In genomic region chr14:106000029-106000511, GRCh38 we compare ENCODE assay signal across 8 cellular contexts.
DNase-seq lines count a peak whose midpoint lies in the region; ATAC-seq and TF ChIP-seq lines count a peak whose summit lies in the region.
"Not testable (repeated sequence)": the region's sequence is repeated elsewhere in the genome, so short reads cannot be mapped to it uniquely, and the experiment has no call there.

No MANE protein-coding gene starts in this region.

- H3K9me3 Mint-ChIP-seq in CD4-positive, CD25-positive, alpha-beta regulatory T cell: not testable (repeated sequence)
- peaks cover 15% of the 10 kb centered on the region for H3K9me3 Mint-ChIP-seq in activated CD8-positive, alpha-beta T cell treated with anti-CD3 and anti-CD28 coated beads, Interleukin-2, amount 10 ng/mL, durations not matched to agents 7 days and 5 days (ENCODE audit: insufficient read depth)

- H3K9me3 ChIP-seq in CD4-positive, CD25-positive, alpha-beta regulatory T cell (ENCODE audit: control insufficient read depth in 2 of 2, low read length in 2 of 2): not testable (repeated sequence)

- H3K27me3 Mint-ChIP-seq in CD4-positive, CD25-positive, alpha-beta regulatory T cell; activated CD8-positive, alpha-beta T cell treated with anti-CD3 and anti-CD28 coated beads, Interleukin-2, amount 10 ng/mL, durations not matched to agents 7 days and 5 days (ENCODE audit: low read depth): not testable (repeated sequence)

- peaks cover 17 to 54% (median 25%) of the 10 kb centered on the region in 4 donors for H3K4me1 Mint-ChIP-seq in CD4-positive, CD25-positive, alpha-beta regulatory T cell
- H3K4me1 Mint-ChIP-seq in activated CD8-positive, alpha-beta T cell treated with anti-CD3 and anti-CD28 coated beads, Interleukin-2, amount 10 ng/mL, durations not matched to agents 7 days and 5 days (ENCODE audit: low read depth): peaks cover 61% of the 10 kb centered on the region

- H3K27me3 ChIP-seq in CD4-positive, CD25-positive, alpha-beta regulatory T cell (ENCODE audit: control insufficient read depth, insufficient read depth, low read length); brain microvascular endothelial cell (replicated peaks): not testable (repeated sequence)

- TF ChIP-seq CTCF in brain microvascular endothelial cell (IDR thresholded peaks at IDR 0.05; ENCODE audit: low read depth, low read length, missing control alignments): peak; percentile 9

- H3K4me3 ChIP-seq in CD4-positive, CD25-positive, alpha-beta regulatory T cell (ENCODE audit: low read depth, low read length); brain microvascular endothelial cell (ENCODE audit: low read depth, low read length): not testable (repeated sequence)

- DNase-seq in CD4-positive, CD25-positive, alpha-beta regulatory T cell: peak in 2 of 3 donors; percentile 9 to 33
- not testable (repeated sequence) for DNase-seq in activated CD8-positive, alpha-beta T cell treated with anti-CD3 and anti-CD28 coated beads, Interleukin-2, amount 10 ng/mL, durations not matched to agents 7 days and 5 days; brain microvascular endothelial cell
- peak; percentile 66 to 79 for DNase-seq in stimulated activated CD4-positive, alpha-beta T cell treated with anti-CD3 and anti-CD28 coated beads, Interleukin-4, amount 100 ng/mL, for 48 hours (ENCODE audit: low read depth in 2 of 2)

- CTCF ChIA-PET in activated CD8-positive, alpha-beta T cell treated with anti-CD3 and anti-CD28 coated beads, Interleukin-2, amount 10 ng/mL, durations not matched to agents 7 days and 5 days (lab: Charles Lee): interaction anchor here (1.0 to 2.9 kb wide), 2 partner anchors 11 to 26 kb away, joined by 4 to 25 read pairs; no protein-coding TSS in a partner anchor

- peak overlapping the region in 1 of 4 donors; percentile 51 for H3K4me3 Mint-ChIP-seq in CD4-positive, CD25-positive, alpha-beta regulatory T cell
- not testable (repeated sequence) for H3K4me3 Mint-ChIP-seq in activated CD8-positive, alpha-beta T cell treated with anti-CD3 and anti-CD28 coated beads, Interleukin-2, amount 10 ng/mL, durations not matched to agents 7 days and 5 days

- POLR2A ChIA-PET in activated CD8-positive, alpha-beta T cell treated with anti-CD3 and anti-CD28 coated beads, Interleukin-2, amount 10 ng/mL, durations not matched to agents 7 days and 5 days (lab: Charles Lee): not testable (repeated sequence)

- not testable (repeated sequence) for ATAC-seq in CD4-positive, CD25-positive, alpha-beta regulatory T cell (ENCODE audit: low read depth in 2 of 2); activated CD8-positive, alpha-beta T cell treated with anti-CD3 and anti-CD28 coated beads, Interleukin-2, amount 10 ng/mL, durations not matched to agents 7 days and 5 days
- ATAC-seq in GM18867 (IDR thresholded peaks at IDR 0.05; ENCODE audit: unreplicated experiment) (peak; percentile 46), GM21390 (IDR thresholded peaks at IDR 0.05; ENCODE audit: unreplicated experiment) (peak; percentile 67), HG02973 (IDR thresholded peaks at IDR 0.05; ENCODE audit: unreplicated experiment) (peak; percentile 41), HG03521 (IDR thresholded peaks at IDR 0.05; ENCODE audit: unreplicated experiment) (peak; percentile 29)

- peaks cover 24% of the 10 kb centered on the region for H3K4me1 ChIP-seq in CD4-positive, CD25-positive, alpha-beta regulatory T cell (ENCODE audit: control insufficient read depth, insufficient read depth, low read length, poor library complexity, severe bottlenecking)

- not testable (repeated sequence) for H3K27ac ChIP-seq in CD4-positive, CD25-positive, alpha-beta regulatory T cell (ENCODE audit: insufficient read depth, low read length, poor library complexity, severe bottlenecking); brain microvascular endothelial cell

- not testable (repeated sequence) for H3K27ac Mint-ChIP-seq in CD4-positive, CD25-positive, alpha-beta regulatory T cell
- H3K27ac Mint-ChIP-seq in activated CD8-positive, alpha-beta T cell treated with anti-CD3 and anti-CD28 coated beads, Interleukin-2, amount 10 ng/mL, durations not matched to agents 7 days and 5 days: peak overlapping the region; percentile 89

- not testable (repeated sequence) for H3K36me3 ChIP-seq in CD4-positive, CD25-positive, alpha-beta regulatory T cell (ENCODE audit: control insufficient read depth, insufficient read depth, low read length); brain microvascular endothelial cell (replicated peaks)

- H3K36me3 Mint-ChIP-seq in CD4-positive, CD25-positive, alpha-beta regulatory T cell; activated CD8-positive, alpha-beta T cell treated with anti-CD3 and anti-CD28 coated beads, Interleukin-2, amount 10 ng/mL, durations not matched to agents 7 days and 5 days (ENCODE audit: low read depth): not testable (repeated sequence)

- in situ Hi-C loops in brain microvascular endothelial cell (cut with HindIII; ENCODE audit: low pct_ligation_motif_present, low sequenced_read_pairs): not testable (repeated sequence)
